ENCODE assay signal across 24 cellular contexts in the genomic region with DNA sequence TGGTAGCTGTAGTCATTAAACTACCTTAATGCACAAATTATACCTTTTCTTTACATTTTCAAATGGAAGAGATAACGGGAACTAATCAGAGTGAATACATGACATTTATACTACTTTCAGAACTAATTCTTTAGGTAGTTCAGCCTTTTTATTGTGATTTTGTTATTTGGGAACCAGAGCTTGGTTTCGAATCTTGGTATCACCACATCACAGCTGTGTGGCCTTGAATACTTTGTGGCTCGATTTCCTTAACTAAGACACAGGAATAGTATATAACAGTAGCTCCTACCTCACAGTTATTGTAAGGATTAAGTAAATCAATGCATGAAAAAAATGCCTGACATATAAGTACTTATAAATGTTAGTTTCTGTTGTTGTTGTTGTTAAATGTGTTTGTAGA.
DNase-seq lines count a peak whose midpoint lies in the region; ATAC-seq and TF ChIP-seq lines count a peak whose summit lies in the region.
"Had no signal": no experiment of that assay in that cellular context is flagged by ENCODE, and none has a peak within 500 bp of the region (broad histone marks: within the 10 kb centered on the region; RNA-seq: fewer than 3 reads in every experiment).

No MANE protein-coding gene starts in this region.

- H3K9me3 ChIP-seq in adipocyte (ENCODE audit: control insufficient read depth, low read length) (no peaks in the 10 kb centered on the region), gastrocnemius medialis (no peaks in the 10 kb centered on the region), T-helper 17 cell (ENCODE audit: control insufficient read depth, low read length, poor library complexity, severe bottlenecking) (no peaks in the 10 kb centered on the region), OCI-LY7 (ENCODE audit: low read length) (no peaks in the 10 kb centered on the region)
- H3K9me3 ChIP-seq in naive thymus-derived CD4-positive, alpha-beta T cell (ENCODE audit: control insufficient read depth in 2 of 3, low read length in 3 of 3), result no peaks in the 10 kb centered on the region
- H3K9me3 ChIP-seq: prostate gland, testis had no signal

- no peaks in the 10 kb centered on the region for H3K79me2 ChIP-seq in OCI-LY7 (ENCODE audit: insufficient read depth, low read depth, low read length)

- H3K4me3 Mint-ChIP-seq in HFFc6 (peak overlapping the region; percentile 46; the same call in 1 of the 2 replicates), T-helper 17 cell (no peak overlapping the region)
- no peak overlapping the region for H3K4me3 Mint-ChIP-seq in naive thymus-derived CD4-positive, alpha-beta T cell
- H3K4me3 Mint-ChIP-seq: activated CD8-positive, alpha-beta memory T cell treated with anti-CD3 and anti-CD28 coated beads, Interleukin-2, amount 10 ng/mL, durations not matched to agents 7 days and 5 days; activated naive CD8-positive, alpha-beta T cell; CD4-positive, alpha-beta memory T cell; neural progenitor cell; stimulated activated naive B cell treated with anti-CD40 and anti-IgM and Interleukin-4, amounts not matched to agents 10 μg/mL and 1 μg/mL and 100 μg/mL, for 72 hours; T-cell had no signal

- H3K4me3 ChIP-seq in adipocyte (ENCODE audit: low read length), result no peak overlapping the region
- no peak overlapping the region for H3K4me3 ChIP-seq in gastrocnemius medialis
- H3K4me3 ChIP-seq in naive thymus-derived CD4-positive, alpha-beta T cell (ENCODE audit: low read length), result no peak overlapping the region
- H3K4me3 ChIP-seq in OCI-LY7 (ENCODE audit: low read depth, low read length, poor library complexity, severe bottlenecking), result no peak overlapping the region
- H3K4me3 ChIP-seq: neural progenitor cell, prostate gland, testis had no signal

- H3K27me3 Mint-ChIP-seq in HFFc6 (ENCODE audit: insufficient read depth) (no peaks in the 10 kb centered on the region), T-helper 17 cell (no peaks in the 10 kb centered on the region)
- no peaks in the 10 kb centered on the region for H3K27me3 Mint-ChIP-seq in naive thymus-derived CD4-positive, alpha-beta T cell
- H3K27me3 Mint-ChIP-seq: activated CD8-positive, alpha-beta memory T cell treated with anti-CD3 and anti-CD28 coated beads, Interleukin-2, amount 10 ng/mL, durations not matched to agents 7 days and 5 days; activated naive CD8-positive, alpha-beta T cell; CD4-positive, alpha-beta memory T cell; stimulated activated naive B cell treated with anti-CD40 and anti-IgM and Interleukin-4, amounts not matched to agents 10 μg/mL and 1 μg/mL and 100 μg/mL, for 72 hours; T-cell had no signal

- CTCF ChIA-PET in naive thymus-derived CD4-positive, alpha-beta T cell (lab: Charles Lee), result no interaction called here
- CTCF ChIA-PET in OCI-LY7 (lab: Charles Lee; ENCODE audit: unreplicated experiment), result no interaction called here

- no peaks in the 10 kb centered on the region for H3K9me2 ChIP-seq in OCI-LY7 (ENCODE audit: insufficient read depth, low read length)

- H3K4me1 Mint-ChIP-seq in HFFc6 (ENCODE audit: low read depth) (peaks cover 46% of the 10 kb centered on the region), T-helper 17 cell (peaks cover 14% of the 10 kb centered on the region)
- peaks cover 0 to 8% (median 3%) of the 10 kb centered on the region in 7 donors for H3K4me1 Mint-ChIP-seq in naive thymus-derived CD4-positive, alpha-beta T cell
- H3K4me1 Mint-ChIP-seq: activated CD8-positive, alpha-beta memory T cell treated with anti-CD3 and anti-CD28 coated beads, Interleukin-2, amount 10 ng/mL, durations not matched to agents 7 days and 5 days; stimulated activated naive B cell treated with anti-CD40 and anti-IgM and Interleukin-4, amounts not matched to agents 10 μg/mL and 1 μg/mL and 100 μg/mL, for 72 hours; T-cell had no signal

- intact Hi-C loops in gastrocnemius medialis (cut with DNase I; ENCODE audit: low total_unique reads) (no loop called here), OCI-LY7 (cut with micrococcal nuclease; ENCODE audit: unreplicated experiment) (no loop called here)
- intact Hi-C loops in naive thymus-derived CD4-positive, alpha-beta T cell (cut with micrococcal nuclease), result no loop called here

- TF ChIP-seq POLR2A in gastrocnemius medialis (IDR thresholded peaks at IDR 0.05), result no peak

- H3K4me1 ChIP-seq in adipocyte (ENCODE audit: control insufficient read depth, insufficient read depth, low read length), result peaks cover 18% of the 10 kb centered on the region
- H3K4me1 ChIP-seq in gastrocnemius medialis, result peaks cover 16 to 31% of the 10 kb centered on the region in 2 donors
- H3K4me1 ChIP-seq in naive thymus-derived CD4-positive, alpha-beta T cell (ENCODE audit: control insufficient read depth in 2 of 2, insufficient read depth in 2 of 2, low read length in 2 of 2), result no peaks in the 10 kb centered on the region
- H3K4me1 ChIP-seq in OCI-LY7 (ENCODE audit: insufficient read depth, low read length, poor library complexity, severe bottlenecking), result no peaks in the 10 kb centered on the region
- H3K4me1 ChIP-seq: neural progenitor cell, prostate gland, testis had no signal

- H3K36me3 ChIP-seq in adipocyte (ENCODE audit: control insufficient read depth, insufficient read depth, low read length, severe bottlenecking) (no peaks in the 10 kb centered on the region), gastrocnemius medialis (no peaks in the 10 kb centered on the region), OCI-LY7 (ENCODE audit: insufficient read depth, low read length) (no peaks in the 10 kb centered on the region)
- H3K36me3 ChIP-seq in naive thymus-derived CD4-positive, alpha-beta T cell (ENCODE audit: control insufficient read depth in 2 of 3, insufficient read depth in 3 of 3, low read length in 3 of 3), result no peaks in the 10 kb centered on the region
- H3K36me3 ChIP-seq: neural progenitor cell, prostate gland had no signal

- H3K27me3 ChIP-seq in adipocyte (replicated peaks; ENCODE audit: control insufficient read depth, insufficient read depth, low read length) (no peaks in the 10 kb centered on the region), gastrocnemius medialis (no peaks in the 10 kb centered on the region)
- H3K27me3 ChIP-seq in naive thymus-derived CD4-positive, alpha-beta T cell (ENCODE audit: control insufficient read depth in 2 of 2, insufficient read depth in 2 of 2, low read length in 2 of 2), result no peaks in the 10 kb centered on the region
- H3K27me3 ChIP-seq: neural progenitor cell, testis had no signal

- ATAC-seq in gastrocnemius medialis, result no peak
- no peak for ATAC-seq in T-helper 17 cell
- no peak for ATAC-seq in naive thymus-derived CD4-positive, alpha-beta T cell
- ATAC-seq: activated CD8-positive, alpha-beta memory T cell treated with anti-CD3 and anti-CD28 coated beads, Interleukin-2, amount 10 ng/mL, durations not matched to agents 7 days and 5 days; left colon; Right ventricle myocardium inferior; stimulated activated naive B cell treated with anti-CD40 and anti-IgM and Interleukin-4, amounts not matched to agents 10 μg/mL and 1 μg/mL and 100 μg/mL, for 72 hours; T-cell had no signal

- peak overlapping the region; percentile 46 for H3K27ac ChIP-seq in epithelial cell of prostate
- H3K27ac ChIP-seq in gastrocnemius medialis, result peak overlapping the region; percentile 28 to 64 (median 54)
- no peak overlapping the region for H3K27ac ChIP-seq in naive thymus-derived CD4-positive, alpha-beta T cell (ENCODE audit: low read depth, low read length)
- H3K27ac ChIP-seq in OCI-LY7 (ENCODE audit: low read depth, low read length, poor library complexity, severe bottlenecking), result no peak overlapping the region
- H3K27ac ChIP-seq: neural progenitor cell, prostate gland, testis had no signal

- in situ Hi-C loops in gastrocnemius medialis (cut with MboI; ENCODE audit: low sequenced_read_pairs in 4 of 4), result no loop called here

- H4K20me1 ChIP-seq in OCI-LY7 (ENCODE audit: insufficient read depth, low read length), result no peaks in the 10 kb centered on the region

- DNase-seq in HFFc6 (no peak), adipocyte (ENCODE audit: low read depth) (peak; percentile 10), epithelial cell of prostate (ENCODE audit: low read depth, low spot score) (no peak), gastrocnemius medialis (no peak), T-helper 17 cell (no peak), OCI-LY7 (ENCODE audit: low spot score) (no peak)
- DNase-seq in activated CD4-positive, alpha-beta T cell treated with anti-CD3 and anti-CD28 coated beads, Interleukin-2, amount 50 U/mL, for 4 hours, result no peak
- no peak for DNase-seq in naive thymus-derived CD4-positive, alpha-beta T cell
- DNase-seq: activated CD4-positive, alpha-beta T cell treated with anti-CD3 and anti-CD28 coated beads for 4 hours; activated CD8-positive, alpha-beta memory T cell treated with anti-CD3 and anti-CD28 coated beads, Interleukin-2, amount 10 ng/mL, durations not matched to agents 7 days and 5 days; CD4-positive, alpha-beta memory T cell; left colon; NCI-H1092; NCI-H187 treated with DMSO at 0.1 percent for 48 hours; NCI-H2227 treated with DMSO at 0.1 percent for 48 hours; NCI-H748 treated with DMSO at 0.1 percent for 48 hours; small intestine; stimulated activated naive B cell treated with anti-CD40 and anti-IgM and Interleukin-4, amounts not matched to agents 10 μg/mL and 1 μg/mL and 100 μg/mL, for 72 hours; T-cell; testis had no signal

- no TSS peak for BruUV-seq in OCI-LY7 (replicated peaks; lab: Mats Ljungman, UMichigan)

- peak overlapping the region; percentile 76 for H3K27ac Mint-ChIP-seq in HFFc6
- H3K27ac Mint-ChIP-seq in T-helper 17 cell, result no peak overlapping the region
- H3K27ac Mint-ChIP-seq in naive thymus-derived CD4-positive, alpha-beta T cell, result no peak overlapping the region
- H3K27ac Mint-ChIP-seq: activated CD8-positive, alpha-beta memory T cell treated with anti-CD3 and anti-CD28 coated beads, Interleukin-2, amount 10 ng/mL, durations not matched to agents 7 days and 5 days; activated naive CD8-positive, alpha-beta T cell; CD4-positive, alpha-beta memory T cell; neural progenitor cell; stimulated activated naive B cell treated with anti-CD40 and anti-IgM and Interleukin-4, amounts not matched to agents 10 μg/mL and 1 μg/mL and 100 μg/mL, for 72 hours; T-cell had no signal

- H3K9me3 Mint-ChIP-seq in HFFc6, result no peaks in the 10 kb centered on the region
- no peaks in the 10 kb centered on the region for H3K9me3 Mint-ChIP-seq in naive thymus-derived CD4-positive, alpha-beta T cell
- H3K9me3 Mint-ChIP-seq: CD4-positive, alpha-beta memory T cell; neural progenitor cell; stimulated activated naive B cell treated with anti-CD40 and anti-IgM and Interleukin-4, amounts not matched to agents 10 μg/mL and 1 μg/mL and 100 μg/mL, for 72 hours; T-cell had no signal

- TF ChIP-seq CTCF in HFFc6 (IDR thresholded peaks at IDR 0.05), result no peak
- no peak for TF ChIP-seq CTCF in gastrocnemius medialis (IDR thresholded peaks at IDR 0.05 in 4 of 5, conservative IDR thresholded peaks at IDR 0.05 in 1 of 5)
- no peak for TF ChIP-seq CTCF in OCI-LY7 (conservative IDR thresholded peaks at IDR 0.05; ENCODE audit: low read length)

- H3K36me3 Mint-ChIP-seq in HFFc6 (ENCODE audit: low read depth) (no peaks in the 10 kb centered on the region; the same call in 1 of the 2 replicates), T-helper 17 cell (ENCODE audit: low read depth) (no peaks in the 10 kb centered on the region)
- peaks cover 0 to 44% (median 28%) of the 10 kb centered on the region in 5 donors for H3K36me3 Mint-ChIP-seq in naive thymus-derived CD4-positive, alpha-beta T cell
- H3K36me3 Mint-ChIP-seq: neural progenitor cell had no signal

- no peak overlapping the region for H2AFZ ChIP-seq in OCI-LY7 (ENCODE audit: low read length)
- H2AFZ ChIP-seq: neural progenitor cell had no signal

- no peak overlapping the region for H3K9ac ChIP-seq in adipocyte (ENCODE audit: low read length)
- H3K9ac ChIP-seq: neural progenitor cell had no signal

- POLR2A ChIA-PET in naive thymus-derived CD4-positive, alpha-beta T cell (lab: Charles Lee), result no interaction called here
- POLR2A ChIA-PET in OCI-LY7 (lab: Charles Lee), result interaction anchor here (0.8 kb wide), 1 partner anchor 15 kb away, joined by 3 read pairs; no protein-coding TSS in a partner anchor

- H3K4me2 ChIP-seq in OCI-LY7 (ENCODE audit: low read length), result no peak overlapping the region
- H3K4me2 ChIP-seq: neural progenitor cell had no signal

Comparison
In these comparisons a context has a peak if more than half of its experiments do, and no peak if none do; other contexts are left out.
1. H3K27ac ChIP-seq: peak in epithelial cell of prostate (single experiment) and gastrocnemius medialis (4 of 4); none in naive thymus-derived CD4-positive, alpha-beta T cell (single experiment) and OCI-LY7 (single experiment).